ENCODE assay signal across 24 cellular contexts in the genomic region with DNA sequence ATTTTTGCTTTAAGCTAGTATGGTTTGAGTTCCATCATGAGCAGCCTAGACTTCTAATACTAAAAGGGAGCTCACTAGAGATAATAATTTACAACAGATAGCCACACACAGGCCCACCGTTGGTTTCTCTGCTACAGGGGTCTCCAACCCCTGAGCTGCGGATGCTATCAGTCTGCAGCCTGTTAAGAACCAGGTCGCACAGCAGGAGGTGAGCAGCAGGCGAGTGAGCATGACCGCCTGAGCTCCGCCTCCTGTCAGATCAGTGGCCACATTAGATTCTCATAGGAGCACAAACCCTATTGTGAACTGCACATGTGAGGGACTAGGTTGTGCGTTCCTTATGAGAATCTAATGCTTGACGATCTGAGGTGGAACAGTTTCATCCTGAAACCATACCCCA.
"Had no signal": no experiment of that assay in that cellular context is flagged by ENCODE, and none has a peak within 500 bp of the region (broad histone marks: within the 10 kb centered on the region; RNA-seq: fewer than 3 reads in every experiment).

No MANE protein-coding gene starts in this region.

- H3K4me1 Mint-ChIP-seq: activated CD4-positive, alpha-beta T cell treated with anti-CD3 and anti-CD28 coated beads for 36 hours; activated naive CD4-positive, alpha-beta T cell treated with anti-CD3 and anti-CD28 coated beads, Interleukin-2, amount 10 ng/mL, durations not matched to agents 7 days and 5 days; activated naive CD8-positive, alpha-beta T cell treated with anti-CD3 and anti-CD28 coated beads for 36 hours had no signal

- H3K4me3 Mint-ChIP-seq: activated CD4-positive, alpha-beta T cell treated with anti-CD3 and anti-CD28 coated beads for 36 hours; activated CD8-positive, alpha-beta T cell treated with anti-CD3 and anti-CD28 coated beads for 36 hours; activated naive CD4-positive, alpha-beta T cell treated with anti-CD3 and anti-CD28 coated beads, Interleukin-2, amount 10 ng/mL, durations not matched to agents 7 days and 5 days; activated naive CD8-positive, alpha-beta T cell treated with anti-CD3 and anti-CD28 coated beads for 36 hours; activated T-cell treated with anti-CD3 and anti-CD28 coated beads, Interleukin-2, amount 50 U/mL, for 72 hours; T-helper 1 cell treated with Interleukin-12 subunit alpha and Interleukin-12 subunit beta and Interleukin-4 antibody, amounts not matched to agents 30 μg/mL and 1 μg/mL, for 36 hours had no signal

- H3K27ac ChIP-seq: brain microvascular endothelial cell had no signal

- DNase-seq: activated CD4-positive, alpha-beta T cell treated with anti-CD3 and anti-CD28 coated beads for 36 hours; activated CD4-positive, alpha-beta T cell treated with anti-CD3 and anti-CD28 coated beads, Interleukin-2, amount 50 U/mL, for 1 hour; activated CD4-positive, CD25-positive, alpha-beta regulatory T cell; activated CD8-positive, alpha-beta memory T cell treated with anti-CD3 and anti-CD28 coated beads, Interleukin-2, amount 50 U/mL, for 4 hours; activated CD8-positive, alpha-beta T cell treated with anti-CD3 and anti-CD28 coated beads for 36 hours; activated gamma-delta T cell treated with Interleukin-2 at 50 U/mL for 16 hours; activated naive CD4-positive, alpha-beta T cell treated with anti-CD3 and anti-CD28 coated beads, Interleukin-2, amount 10 ng/mL, durations not matched to agents 7 days and 5 days; activated naive CD8-positive, alpha-beta T cell treated with anti-CD3 and anti-CD28 coated beads for 36 hours; activated T-cell treated with anti-CD3 and anti-CD28 coated beads, Interleukin-2, amount 50 U/mL, for 72 hours; brain microvascular endothelial cell; cerebellar nuclear complex; Kasumi-1; KBM-7; NCI-H1105 treated with DMSO at 0.1 percent for 48 hours; NCI-H1436 treated with DMSO at 0.1 percent for 48 hours; NCI-H1930; NCI-H2107; NCI-H2171 treated with DMSO at 0.1 percent for 48 hours; NCI-H226; NCI-H510A treated with DMSO at 0.1 percent for 48 hours; PC-3; SHP77 treated with DMSO at 0.1 percent for 48 hours had no signal

- ATAC-seq: activated CD4-positive, alpha-beta T cell treated with anti-CD3 and anti-CD28 coated beads for 36 hours; activated CD8-positive, alpha-beta T cell treated with anti-CD3 and anti-CD28 coated beads for 36 hours; activated T-cell treated with anti-CD3 and anti-CD28 coated beads, Interleukin-2, amount 50 U/mL, for 72 hours; PC-3 had no signal

- H3K27me3 Mint-ChIP-seq: activated CD8-positive, alpha-beta T cell treated with anti-CD3 and anti-CD28 coated beads for 36 hours had no signal

- H3K27me3 ChIP-seq: brain microvascular endothelial cell had no signal

- H3K27ac Mint-ChIP-seq: activated CD4-positive, alpha-beta T cell treated with anti-CD3 and anti-CD28 coated beads for 36 hours; activated CD8-positive, alpha-beta T cell treated with anti-CD3 and anti-CD28 coated beads for 36 hours; activated naive CD4-positive, alpha-beta T cell treated with anti-CD3 and anti-CD28 coated beads, Interleukin-2, amount 10 ng/mL, durations not matched to agents 7 days and 5 days; activated naive CD8-positive, alpha-beta T cell treated with anti-CD3 and anti-CD28 coated beads for 36 hours; activated T-cell treated with anti-CD3 and anti-CD28 coated beads, Interleukin-2, amount 50 U/mL, for 72 hours; activated T-helper 2 cell treated with anti-CD3 and anti-CD28 coated beads, Interferon-gamma antibody, Interleukin-2, Interleukin-4, amounts not matched to agents 10 μg/mL and 5 μg/mL and 100 μg/mL, durations not matched to agents 14 hours and 24 hours and 36 hours; T-helper 1 cell treated with Interleukin-12 subunit alpha and Interleukin-12 subunit beta and Interleukin-4 antibody, amounts not matched to agents 30 μg/mL and 1 μg/mL, for 36 hours had no signal

- H3K36me3 Mint-ChIP-seq: activated naive CD4-positive, alpha-beta T cell treated with anti-CD3 and anti-CD28 coated beads, Interleukin-2, amount 10 ng/mL, durations not matched to agents 7 days and 5 days; activated naive CD8-positive, alpha-beta T cell treated with anti-CD3 and anti-CD28 coated beads for 36 hours had no signal

- H3K36me3 ChIP-seq: brain microvascular endothelial cell had no signal

- H3K9me3 Mint-ChIP-seq: activated CD8-positive, alpha-beta T cell treated with anti-CD3 and anti-CD28 coated beads for 36 hours; activated naive CD4-positive, alpha-beta T cell treated with anti-CD3 and anti-CD28 coated beads, Interleukin-2, amount 10 ng/mL, durations not matched to agents 7 days and 5 days; activated naive CD8-positive, alpha-beta T cell treated with anti-CD3 and anti-CD28 coated beads for 36 hours; activated T-cell treated with anti-CD3 and anti-CD28 coated beads, Interleukin-2, amount 50 U/mL, for 72 hours; activated T-helper 2 cell treated with anti-CD3 and anti-CD28 coated beads, Interferon-gamma antibody, Interleukin-2, Interleukin-4, amounts not matched to agents 10 μg/mL and 5 μg/mL and 100 μg/mL, durations not matched to agents 14 hours and 24 hours and 36 hours; T-helper 1 cell treated with Interleukin-12 subunit alpha and Interleukin-12 subunit beta and Interleukin-4 antibody, amounts not matched to agents 30 μg/mL and 1 μg/mL, for 36 hours had no signal
